In genomic region chr9:35193762-35194161, GRCh38 we compare ENCODE assay signal across 23 cellular contexts. TPM values are rescaled to one million over a fixed set of nuclear protein-coding genes. Genes with fewer than 3 reads are reported as not detected.
DNase-seq lines count a peak whose midpoint lies in the region; ATAC-seq, FAIRE-seq and TF ChIP-seq lines count a peak whose summit lies in the region.
"Had no signal": no experiment of that assay in that cellular context is flagged by ENCODE, and none has a peak within 500 bp of the region (broad histone marks: within the 10 kb centered on the region; RNA-seq: fewer than 3 reads in every experiment).

No MANE protein-coding gene starts in this region.

- no peaks in the 10 kb centered on the region for H3K27me3 ChIP-seq in pancreas
- H3K27me3 ChIP-seq: ascending aorta, colonic mucosa, SJCRH30 had no signal

- H3K27ac ChIP-seq in pancreas, result no peak overlapping the region
- H3K27ac ChIP-seq: ascending aorta, colonic mucosa, epithelial cell of prostate, SJCRH30, thoracic aorta had no signal

- H3K4me3 ChIP-seq in fibroblast of pulmonary artery (replicated peaks; ENCODE audit: low read depth, low read length) (no peak overlapping the region), pancreas (no peak overlapping the region)
- H3K4me3 ChIP-seq: ascending aorta, colonic mucosa, lung, SJCRH30, smooth muscle cell, thoracic aorta had no signal

- peaks cover 74% of the 10 kb centered on the region for H3K9me3 Mint-ChIP-seq in WTC11
- peaks cover 20% of the 10 kb centered on the region for H3K9me3 Mint-ChIP-seq in activated CD4-positive, alpha-beta T cell treated with anti-CD3 and anti-CD28 coated beads, Interleukin-2, amount 10 ng/mL, durations not matched to agents 24 days and 14 days

- H3K4me1 Mint-ChIP-seq in WTC11, result no peaks in the 10 kb centered on the region
- H3K4me1 Mint-ChIP-seq in activated CD4-positive, alpha-beta T cell treated with anti-CD3 and anti-CD28 coated beads, Interleukin-2, amount 10 ng/mL, durations not matched to agents 24 days and 14 days, result no peaks in the 10 kb centered on the region
- H3K4me1 Mint-ChIP-seq: naive thymus-derived CD8-positive, alpha-beta T cell had no signal

- H3K4me1 ChIP-seq in pancreas, result peaks cover 0 to 4% (median 3%) of the 10 kb centered on the region in 3 donors
- H3K4me1 ChIP-seq: ascending aorta, colonic mucosa had no signal

- DNase-seq in LHCN-M2 (ENCODE audit: low read depth), result peak; percentile 14
- DNase-seq in WTC11 (ENCODE audit: low spot score), result no peak
- DNase-seq in fibroblast of pulmonary artery (ENCODE audit: low read depth), result peak; percentile 11
- DNase-seq in pancreas, result no peak
- no peak for DNase-seq in activated CD4-positive, alpha-beta T cell treated with anti-CD3 and anti-CD28 coated beads, Interleukin-2, amount 10 ng/mL, durations not matched to agents 24 days and 14 days
- DNase-seq in stimulated activated CD4-positive, alpha-beta T cell treated with anti-CD3 and anti-CD28 coated beads, Interleukin-1b, Interleukin-23, amount 100 ng/mL, for 48 hours, result no peak
- no peak for DNase-seq in HK-2 (ENCODE audit: unreplicated experiment)
- DNase-seq: activated CD4-positive, alpha-beta T cell treated with anti-CD3 and anti-CD28 coated beads for 48 hours; activated naive CD4-positive, alpha-beta T cell; colonic mucosa; GF-D8; naive thymus-derived CD8-positive, alpha-beta T cell; NCI-H1694 treated with DMSO at 0.1 percent for 48 hours; NCI-H446; posterior cingulate gyrus; T1000 had no signal

- 0 out of 3 replicates have a peak, but pooled peaks have one; percentile 14 for TF ChIP-seq CTCF in GM12872 (IDR thresholded peaks at IDR 0.05; ENCODE audit: insufficient read depth, low read depth, low read length)
- TF ChIP-seq CTCF in WTC11 (IDR thresholded peaks at IDR 0.05), result no peak
- TF ChIP-seq CTCF in fibroblast of pulmonary artery (IDR thresholded peaks at IDR 0.05; ENCODE audit: low read length, missing control alignments), result peak; percentile 13
- no peak for TF ChIP-seq CTCF in pancreas (IDR thresholded peaks at IDR 0.05)

- CTCF ChIA-PET in WTC11 (lab: Charles Lee), result interaction anchor here (0.7 to 1.0 kb wide), 3 partner anchors 130 to 488 kb away, joined by 3 read pairs; no protein-coding TSS in a partner anchor

- peaks cover 3% of the 10 kb centered on the region; the same call in 1 of the 2 replicates for H3K27me3 Mint-ChIP-seq in WTC11 (ENCODE audit: low read depth)
- no peaks in the 10 kb centered on the region for H3K27me3 Mint-ChIP-seq in activated CD4-positive, alpha-beta T cell treated with anti-CD3 and anti-CD28 coated beads, Interleukin-2, amount 10 ng/mL, durations not matched to agents 24 days and 14 days

- intact Hi-C loops in pancreas (cut with DNase I), result no loop called here
- intact Hi-C loops in activated CD4-positive, alpha-beta T cell treated with anti-CD3 and anti-CD28 coated beads, Interleukin-2, amount 10 ng/mL, durations not matched to agents 24 days and 14 days (cut with micrococcal nuclease), result no loop called here

- no peak for ATAC-seq in WTC11
- ATAC-seq in pancreas, result no peak
- ATAC-seq: naive thymus-derived CD8-positive, alpha-beta T cell had no signal

- POLR2A ChIA-PET in WTC11 (lab: Charles Lee), result no interaction called here

- no peaks in the 10 kb centered on the region for H3K9me3 ChIP-seq in pancreas
- H3K9me3 ChIP-seq: colonic mucosa, SJCRH30 had no signal

- no peak for FAIRE-seq in pancreas (lab: Jason Lieb, UNC)

- H3K36me3 Mint-ChIP-seq in WTC11, result peaks cover 67% of the 10 kb centered on the region
- H3K36me3 Mint-ChIP-seq in activated CD4-positive, alpha-beta T cell treated with anti-CD3 and anti-CD28 coated beads, Interleukin-2, amount 10 ng/mL, durations not matched to agents 24 days and 14 days (ENCODE audit: low read depth), result no peaks in the 10 kb centered on the region

- 96 to 99% methylated on average over 4 of the region's 4 CpGs for WGBS in pancreas, 2 donors

- H3K36me3 ChIP-seq in pancreas, result no peaks in the 10 kb centered on the region
- H3K36me3 ChIP-seq: colonic mucosa, SJCRH30, thoracic aorta had no signal

- H3K27ac Mint-ChIP-seq in WTC11, result no peak overlapping the region
- no peak overlapping the region for H3K27ac Mint-ChIP-seq in activated CD4-positive, alpha-beta T cell treated with anti-CD3 and anti-CD28 coated beads, Interleukin-2, amount 10 ng/mL, durations not matched to agents 24 days and 14 days
- H3K27ac Mint-ChIP-seq: naive thymus-derived CD8-positive, alpha-beta T cell had no signal

- no peak overlapping the region for H3K4me3 Mint-ChIP-seq in WTC11
- no peak overlapping the region for H3K4me3 Mint-ChIP-seq in activated CD4-positive, alpha-beta T cell treated with anti-CD3 and anti-CD28 coated beads, Interleukin-2, amount 10 ng/mL, durations not matched to agents 24 days and 14 days
- H3K4me3 Mint-ChIP-seq: naive thymus-derived CD8-positive, alpha-beta T cell had no signal

TF ChIP-seq in WTC11, 78 proteins besides CTCF, POLR2A, EP300 and RAD21:
- peak; percentile 98 for TF ChIP-seq ESRRA (CRISPR knock-in tag; IDR thresholded peaks at IDR 0.05; ENCODE audit: borderline replicate concordance)
- TF ChIP-seq FOXK1 (CRISPR knock-in tag; IDR thresholded peaks at IDR 0.05), result no peak
TF ChIP-seq in WTC11: peak in this region for 1.

RNA-seq across cellular contexts. Expression of gene UNC13B, which starts 32.0 kb away (rescaled TPM):
- total RNA-seq in LHCN-M2 (2014; rRNA removed) (17.0 and 18.3 TPM in 2 replicates), WTC11 (2021) (46.1 to 51.8 TPM (median 49.3 TPM) in 3 replicates), pancreas (10 to 100 TPM; 23.7 to 33.8 (median 27.1) TPM)
- 11.6 TPM for polyA plus RNA-seq in LHCN-M2 (2012)
- 10 to 100 TPM; 13.3 to 20.8 TPM for polyA plus RNA-seq in pancreas
- total RNA-seq in activated CD4-positive, alpha-beta T cell treated with anti-CD3 and anti-CD28 coated beads, Interleukin-2, amount 10 ng/mL, durations not matched to agents 24 days and 14 days, result 0.47 and 0.51 TPM in 2 replicates

Comparison
In these comparisons a context has a peak if more than half of its experiments do, and no peak if none do; other contexts are left out.
1. CTCF ChIP-seq: peak in GM12872 (single experiment) and fibroblast of pulmonary artery (single experiment); none in WTC11 (single experiment) and pancreas (0 of 4).
2. DNase-seq: peak in LHCN-M2 (single experiment) and fibroblast of pulmonary artery (single experiment); none in WTC11 (single experiment), pancreas (0 of 6), activated CD4-positive, alpha-beta T cell treated with anti-CD3 and anti-CD28 coated beads, Interleukin-2, amount 10 ng/mL, durations not matched to agents 24 days and 14 days (single experiment), stimulated activated CD4-positive, alpha-beta T cell treated with anti-CD3 and anti-CD28 coated beads, Interleukin-1b, Interleukin-23, amount 100 ng/mL, for 48 hours (single experiment) and HK-2 (single experiment).
3. RNA of gene UNC13B, which starts 32.0 kb away (total RNA-seq): 46.1 to 51.8 TPM in WTC11, 23.7 to 33.8 TPM in pancreas and 17.0 to 18.3 TPM in LHCN-M2; 0.47 to 0.51 TPM in activated CD4-positive, alpha-beta T cell treated with anti-CD3 and anti-CD28 coated beads, Interleukin-2, amount 10 ng/mL, durations not matched to agents 24 days and 14 days; every median in the first group is over 10 times any median in the second.